In genomic region chr19:27707026-27707425, GRCh38 we compare ENCODE assay signal across 7 cellular contexts.
DNase-seq lines count a peak whose midpoint lies in the region; ATAC-seq, FAIRE-seq and TF ChIP-seq lines count a peak whose summit lies in the region.
"Not testable (repeated sequence)": the region's sequence is repeated elsewhere in the genome, so short reads cannot be mapped to it uniquely, and the experiment has no call there.

No MANE protein-coding gene starts in this region.

- H3K79me2 ChIP-seq in PC-3 (ENCODE audit: low read length), result not testable (repeated sequence)

- not testable (repeated sequence) for H3K27me3 ChIP-seq in PC-3 (ENCODE audit: low read length); SJCRH30; bronchial epithelial cell (ENCODE audit: control insufficient read depth, insufficient read depth, low read length); foreskin keratinocyte

- ATAC-seq in PC-3, foreskin keratinocyte: not testable (repeated sequence)

- H3K27ac ChIP-seq in PC-3 (ENCODE audit: low read length); SJCRH30; foreskin keratinocyte: not testable (repeated sequence)

- FAIRE-seq in bronchial epithelial cell (lab: Jason Lieb, UNC), result not testable (repeated sequence)

- H4K20me1 ChIP-seq in PC-3 (ENCODE audit: low read length), result not testable (repeated sequence)

- CTCF ChIA-PET in PC-3 (lab: Charles Lee), result interaction anchor here (0.7 kb wide), 1 partner anchor 90 kb away, joined by 3 read pairs; no protein-coding TSS in a partner anchor

- H3K9me3 ChIP-seq in PC-3 (ENCODE audit: low read length); SJCRH30 (replicated peaks): not testable (repeated sequence)

- not testable (repeated sequence) for H3K9ac ChIP-seq in PC-3 (ENCODE audit: low read length)

- H3K9me2 ChIP-seq in PC-3 (replicated peaks; ENCODE audit: low read length), result not testable (repeated sequence)

- H3K4me1 ChIP-seq in PC-3 (ENCODE audit: insufficient read depth, low read length); foreskin keratinocyte: not testable (repeated sequence)
- peaks cover 33% of the 10 kb centered on the region for H3K4me1 ChIP-seq in SJCRH30

- POLR2A ChIA-PET in PC-3 (lab: Charles Lee; ENCODE audit: unreplicated experiment), result not testable (repeated sequence)

- intact Hi-C loops in PC-3 (cut with micrococcal nuclease), result not testable (repeated sequence)

- H3K4me2 ChIP-seq in PC-3 (ENCODE audit: low read length), result not testable (repeated sequence)

- BruUV-seq in PC-3 (replicated peaks; lab: Mats Ljungman, UMichigan), result not testable (repeated sequence)

- not testable (repeated sequence) for H3F3A ChIP-seq in PC-3 (ENCODE audit: low read length, unreplicated experiment)

- TF ChIP-seq CTCF in LNCaP clone FGC (IDR thresholded peaks at IDR 0.05; ENCODE audit: control insufficient read depth, extremely low read depth, insufficient read depth); PC-3 (conservative IDR thresholded peaks at IDR 0.05; ENCODE audit: low read depth, low read length); bronchial epithelial cell (IDR thresholded peaks at IDR 0.05; ENCODE audit: insufficient read depth, low read length, severe bottlenecking); foreskin keratinocyte (conservative IDR thresholded peaks at IDR 0.05): not testable (repeated sequence)

- peak; percentile 7 for DNase-seq in DMS 273 (lab: John Stamatoyannopoulos, UW; ENCODE audit: unreplicated experiment)
- peak; percentile 44 for DNase-seq in LNCaP clone FGC (ENCODE audit: low read depth)
- peak; percentile 57 for DNase-seq in NCI-H2171 (lab: John Stamatoyannopoulos, UW)
- DNase-seq in PC-3, result peak; percentile 62
- peak; percentile 33 to 61 for DNase-seq in SJCRH30
- peak; percentile 94 for DNase-seq in bronchial epithelial cell (ENCODE audit: low read depth)
- peak; percentile 90 to 94 for DNase-seq in foreskin keratinocyte

- H2AFZ ChIP-seq in PC-3 (ENCODE audit: low read length), result not testable (repeated sequence)

- H3K4me3 ChIP-seq in LNCaP clone FGC (ENCODE audit: low read depth, low read length); PC-3 (ENCODE audit: low read length); SJCRH30; bronchial epithelial cell (ENCODE audit: low read depth, low read length): not testable (repeated sequence)

- H3K36me3 ChIP-seq in PC-3 (ENCODE audit: low read depth, low read length); SJCRH30; bronchial epithelial cell (ENCODE audit: control insufficient read depth, insufficient read depth, low read length): not testable (repeated sequence)

Comparison
In these comparisons a context has a peak if more than half of its experiments do, and no peak if none do; other contexts are left out.
1. DNase-seq: peak in every context shown above with its lines; median percentile 94 in bronchial epithelial cell; 92 in foreskin keratinocyte; 62 in PC-3; 57 in NCI-H2171; 47 in SJCRH30; 44 in LNCaP clone FGC; 7 in DMS 273.